1 cellular context compared by ENCODE assay signal in the genomic region with DNA sequence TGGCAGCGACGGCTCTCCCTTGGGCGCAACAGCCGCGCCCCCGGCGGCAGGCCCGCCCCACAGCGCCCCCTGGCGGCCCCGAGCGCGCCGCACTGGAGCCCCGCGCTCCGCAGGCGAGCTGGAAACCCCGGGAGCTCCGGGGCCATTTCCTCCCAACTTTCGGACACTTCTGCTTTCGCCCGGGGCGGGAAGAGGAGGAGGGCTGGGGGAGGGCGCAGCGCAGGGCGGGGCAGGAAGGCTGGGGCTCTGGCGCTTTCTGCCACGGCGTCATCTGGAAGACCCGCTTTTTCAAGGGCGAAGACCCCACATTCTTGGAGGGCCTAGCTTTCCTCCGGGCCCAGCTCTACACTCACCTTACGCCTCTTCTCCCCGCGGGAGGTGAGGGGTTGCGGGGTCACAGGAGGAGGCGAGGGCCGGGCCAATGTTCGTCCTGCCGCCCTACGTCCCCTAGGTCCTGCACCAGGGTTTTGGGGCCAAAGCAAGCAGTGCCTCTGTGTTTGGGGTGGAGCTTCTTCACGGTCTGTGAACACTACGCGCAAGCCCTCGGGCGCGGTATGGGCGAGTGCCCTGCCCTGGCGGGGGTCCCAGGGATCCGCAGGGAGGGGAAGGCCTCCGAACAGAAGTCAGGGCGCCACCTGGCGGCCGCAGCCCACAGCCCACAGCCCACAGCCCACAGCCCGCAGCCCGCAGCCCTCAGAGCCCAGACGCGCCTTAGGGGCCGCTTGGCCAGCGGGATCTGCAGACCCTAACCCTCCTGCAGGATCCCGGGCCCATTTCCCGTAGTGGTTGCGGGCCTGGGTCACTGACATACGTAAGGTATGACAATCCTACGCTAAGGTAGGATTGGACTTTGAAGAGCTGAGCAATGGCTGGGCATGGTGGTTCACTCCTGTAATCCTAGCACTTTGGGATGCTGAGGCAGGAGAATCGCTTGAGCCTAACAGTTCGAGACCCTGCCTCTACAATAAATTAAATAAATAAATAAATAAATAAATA.
A peak's percentile ranks its signal among the peaks of the same experiment; 100 is the strongest.
TF ChIP-seq lines count a peak whose summit lies in the region.

No MANE protein-coding gene starts in this region.

TF ChIP-seq in IMR-90, 13 proteins besides CTCF, POLR2A, EP300 and RAD21 (continued from another document):
- TF ChIP-seq, protein P1, sequence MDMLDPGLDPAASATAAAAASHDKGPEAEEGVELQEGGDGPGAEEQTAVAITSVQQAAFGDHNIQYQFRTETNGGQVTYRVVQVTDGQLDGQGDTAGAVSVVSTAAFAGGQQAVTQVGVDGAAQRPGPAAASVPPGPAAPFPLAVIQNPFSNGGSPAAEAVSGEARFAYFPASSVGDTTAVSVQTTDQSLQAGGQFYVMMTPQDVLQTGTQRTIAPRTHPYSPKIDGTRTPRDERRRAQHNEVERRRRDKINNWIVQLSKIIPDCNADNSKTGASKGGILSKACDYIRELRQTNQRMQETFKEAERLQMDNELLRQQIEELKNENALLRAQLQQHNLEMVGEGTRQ (IDR thresholded peaks at IDR 0.05; ENCODE audit: low read depth, low read length), result no peak
- no peak for TF ChIP-seq RCOR1 (IDR thresholded peaks at IDR 0.05; ENCODE audit: insufficient replicate concordance, low read length)
- peak; percentile 5; the same call in 1 of the 2 replicates for TF ChIP-seq BHLHE40 (IDR thresholded peaks at IDR 0.05; ENCODE audit: low read depth, low read length)
- TF ChIP-seq NFE2L2 (IDR thresholded peaks at IDR 0.05; ENCODE audit: low read depth, low read length), result no peak
- TF ChIP-seq SMC3 (IDR thresholded peaks at IDR 0.05; ENCODE audit: low read depth, low read length), result peak; percentile 93
- TF ChIP-seq CEBPB (IDR thresholded peaks at IDR 0.05; ENCODE audit: low read depth, low read length), result no peak
- peak; percentile 46; the same call in 1 of the 2 replicates for TF ChIP-seq MXI1 (IDR thresholded peaks at IDR 0.05; ENCODE audit: borderline replicate concordance, low read depth, low read length)
- TF ChIP-seq RFX5 (IDR thresholded peaks at IDR 0.05; ENCODE audit: low read depth, low read length), result no peak
- no peak for TF ChIP-seq MAFK (IDR thresholded peaks at IDR 0.05; ENCODE audit: low read depth, low read length)
